ENCODE assay signal across 22 cellular contexts in genomic region chr7:43726466-43726865, GRCh38. TPM values are rescaled to one million over a fixed set of nuclear protein-coding genes. Genes with fewer than 3 reads are reported as not detected.
DNase-seq lines count a peak whose midpoint lies in the region; ATAC-seq, FAIRE-seq and TF ChIP-seq lines count a peak whose summit lies in the region.
"Had no signal": no experiment of that assay in that cellular context is flagged by ENCODE, and none has a peak within 500 bp of the region (broad histone marks: within the 10 kb centered on the region; RNA-seq: fewer than 3 reads in every experiment).

No MANE protein-coding gene starts in this region.

- H3K9me3 Mint-ChIP-seq in activated CD8-positive, alpha-beta T cell treated with anti-CD3 and anti-CD28 coated beads for 36 hours, result no peaks in the 10 kb centered on the region
- H3K9me3 Mint-ChIP-seq in activated CD8-positive, alpha-beta T cell treated with anti-CD3 and anti-CD28 coated beads, Interleukin-2, amount 10 ng/mL, durations not matched to agents 7 days and 5 days (ENCODE audit: insufficient read depth), result no peaks in the 10 kb centered on the region
- H3K9me3 Mint-ChIP-seq in progenitor cell of endocrine pancreas (ENCODE audit: low read depth), result no peaks in the 10 kb centered on the region
- H3K9me3 Mint-ChIP-seq: activated CD4-positive, alpha-beta memory T cell treated with anti-CD3 and anti-CD28 coated beads for 36 hours; activated T-helper 2 cell treated with anti-CD3 and anti-CD28 coated beads, Interferon-gamma antibody, Interleukin-2, Interleukin-4, amounts not matched to agents 10 μg/mL and 5 μg/mL and 100 μg/mL, durations not matched to agents 14 hours and 24 hours and 36 hours; T-helper 1 cell treated with Interleukin-12 subunit alpha and Interleukin-12 subunit beta and Interleukin-4 antibody, amounts not matched to agents 30 μg/mL and 1 μg/mL, for 36 hours had no signal

- no peak for DNase-seq in activated CD8-positive, alpha-beta T cell treated with anti-CD3 and anti-CD28 coated beads for 36 hours
- no peak for DNase-seq in activated CD8-positive, alpha-beta T cell treated with anti-CD3 and anti-CD28 coated beads, Interleukin-2, amount 10 ng/mL, durations not matched to agents 7 days and 5 days
- DNase-seq in RPMI7951 (ENCODE audit: low read depth) (peak; percentile 22), fibroblast of gingiva (ENCODE audit: low read depth) (peak; percentile 8), progenitor cell of endocrine pancreas (ENCODE audit: low spot score, unreplicated experiment) (no peak), BE2C (no peak), GM19239 (ENCODE audit: insufficient read length, low spot score) (no peak), SHP77 treated with DMSO at 0.1 percent for 48 hours (lab: John Stamatoyannopoulos, UW) (no peak)
- DNase-seq: activated CD4-positive, alpha-beta memory T cell treated with anti-CD3 and anti-CD28 coated beads for 36 hours; adrenal gland; central memory CD4-positive, alpha-beta T cell; NCI-H1417; NCI-H2107; NCI-H510A; SIG-M5; tibial artery had no signal

- no peak for TF ChIP-seq CTCF in activated CD8-positive, alpha-beta T cell treated with anti-CD3 and anti-CD28 coated beads for 36 hours (IDR thresholded peaks at IDR 0.05)
- TF ChIP-seq CTCF in progenitor cell of endocrine pancreas (IDR thresholded peaks at IDR 0.05; ENCODE audit: unreplicated experiment) (no peak), BE2C (IDR thresholded peaks at IDR 0.05; ENCODE audit: low read depth, low read length) (no peak)

- no peaks in the 10 kb centered on the region for H3K36me3 ChIP-seq in BE2C
- H3K36me3 ChIP-seq: adrenal gland, right atrium auricular region, tibial artery had no signal

- H3K9me3 ChIP-seq in BE2C, result no peaks in the 10 kb centered on the region
- H3K9me3 ChIP-seq: adrenal gland, right atrium auricular region, tibial artery had no signal

- H3K4me1 Mint-ChIP-seq in activated CD8-positive, alpha-beta T cell treated with anti-CD3 and anti-CD28 coated beads for 36 hours (ENCODE audit: low read depth), result peaks cover 39% of the 10 kb centered on the region
- H3K4me1 Mint-ChIP-seq in activated CD8-positive, alpha-beta T cell treated with anti-CD3 and anti-CD28 coated beads, Interleukin-2, amount 10 ng/mL, durations not matched to agents 7 days and 5 days (ENCODE audit: low read depth), result peaks cover 43% of the 10 kb centered on the region
- H3K4me1 Mint-ChIP-seq in progenitor cell of endocrine pancreas (ENCODE audit: low read depth), result peaks cover 29% of the 10 kb centered on the region

- H3K27me3 ChIP-seq in BE2C, result no peaks in the 10 kb centered on the region
- H3K27me3 ChIP-seq: adrenal gland, right atrium auricular region, tibial artery had no signal

- H3K4me1 ChIP-seq in BE2C, result no peaks in the 10 kb centered on the region; the same call in 1 of the 2 replicates

- CTCF ChIA-PET in activated CD8-positive, alpha-beta T cell treated with anti-CD3 and anti-CD28 coated beads for 36 hours (lab: Charles Lee), result interaction anchor here (2.6 to 6.4 kb wide), 2 partner anchors 144 to 145 kb away, joined by 14 to 52 read pairs; partner anchors contain the start of gene STK17A
- CTCF ChIA-PET in activated CD8-positive, alpha-beta T cell treated with anti-CD3 and anti-CD28 coated beads, Interleukin-2, amount 10 ng/mL, durations not matched to agents 7 days and 5 days (lab: Charles Lee), result interaction anchor here (1.3 to 2.0 kb wide), 2 partner anchors 113 to 144 kb away, joined by 3 to 10 read pairs; partner anchors contain the start of gene STK17A

- FAIRE-seq in GM19239 (lab: Jason Lieb, UNC), result no peak
- FAIRE-seq: H54 had no signal

- H3K4me3 ChIP-seq in BE2C (ENCODE audit: low read depth, low read length), result no peak overlapping the region
- H3K4me3 ChIP-seq: adrenal gland, right atrium auricular region, tibial artery had no signal

- peaks cover 1% of the 10 kb centered on the region for H3K27me3 Mint-ChIP-seq in activated CD8-positive, alpha-beta T cell treated with anti-CD3 and anti-CD28 coated beads for 36 hours
- peaks cover 3% of the 10 kb centered on the region for H3K27me3 Mint-ChIP-seq in activated CD8-positive, alpha-beta T cell treated with anti-CD3 and anti-CD28 coated beads, Interleukin-2, amount 10 ng/mL, durations not matched to agents 7 days and 5 days (ENCODE audit: low read depth)
- H3K27me3 Mint-ChIP-seq in progenitor cell of endocrine pancreas, result no peaks in the 10 kb centered on the region
- H3K27me3 Mint-ChIP-seq: activated CD4-positive, alpha-beta memory T cell treated with anti-CD3 and anti-CD28 coated beads for 36 hours; B cell had no signal

- H3K27ac Mint-ChIP-seq in activated CD8-positive, alpha-beta T cell treated with anti-CD3 and anti-CD28 coated beads for 36 hours, result no peak overlapping the region
- H3K27ac Mint-ChIP-seq in activated CD8-positive, alpha-beta T cell treated with anti-CD3 and anti-CD28 coated beads, Interleukin-2, amount 10 ng/mL, durations not matched to agents 7 days and 5 days, result no peak overlapping the region
- peak overlapping the region; percentile 41 for H3K27ac Mint-ChIP-seq in progenitor cell of endocrine pancreas
- H3K27ac Mint-ChIP-seq: activated CD4-positive, alpha-beta memory T cell treated with anti-CD3 and anti-CD28 coated beads for 36 hours; activated T-helper 2 cell treated with anti-CD3 and anti-CD28 coated beads, Interferon-gamma antibody, Interleukin-2, Interleukin-4, amounts not matched to agents 10 μg/mL and 5 μg/mL and 100 μg/mL, durations not matched to agents 14 hours and 24 hours and 36 hours; B cell; T-helper 1 cell treated with Interleukin-12 subunit alpha and Interleukin-12 subunit beta and Interleukin-4 antibody, amounts not matched to agents 30 μg/mL and 1 μg/mL, for 36 hours had no signal

- intact Hi-C loops in activated CD8-positive, alpha-beta T cell treated with anti-CD3 and anti-CD28 coated beads for 36 hours (cut with micrococcal nuclease), result no loop called here

- POLR2A ChIA-PET in activated CD8-positive, alpha-beta T cell treated with anti-CD3 and anti-CD28 coated beads for 36 hours (lab: Charles Lee), result no interaction called here
- POLR2A ChIA-PET in activated CD8-positive, alpha-beta T cell treated with anti-CD3 and anti-CD28 coated beads, Interleukin-2, amount 10 ng/mL, durations not matched to agents 7 days and 5 days (lab: Charles Lee), result no interaction called here

- ATAC-seq in activated CD8-positive, alpha-beta T cell treated with anti-CD3 and anti-CD28 coated beads for 36 hours, result no peak
- ATAC-seq in activated CD8-positive, alpha-beta T cell treated with anti-CD3 and anti-CD28 coated beads, Interleukin-2, amount 10 ng/mL, durations not matched to agents 7 days and 5 days, result no peak
- ATAC-seq: left lobe of liver had no signal

- H3K4me3 Mint-ChIP-seq in activated CD8-positive, alpha-beta T cell treated with anti-CD3 and anti-CD28 coated beads for 36 hours, result peak overlapping the region; percentile 94
- no peak overlapping the region for H3K4me3 Mint-ChIP-seq in activated CD8-positive, alpha-beta T cell treated with anti-CD3 and anti-CD28 coated beads, Interleukin-2, amount 10 ng/mL, durations not matched to agents 7 days and 5 days
- H3K4me3 Mint-ChIP-seq in progenitor cell of endocrine pancreas (ENCODE audit: low read depth), result no peak overlapping the region

- peaks cover 22% of the 10 kb centered on the region for H3K36me3 Mint-ChIP-seq in activated CD8-positive, alpha-beta T cell treated with anti-CD3 and anti-CD28 coated beads for 36 hours (ENCODE audit: low read depth)
- peaks cover 19% of the 10 kb centered on the region for H3K36me3 Mint-ChIP-seq in activated CD8-positive, alpha-beta T cell treated with anti-CD3 and anti-CD28 coated beads, Interleukin-2, amount 10 ng/mL, durations not matched to agents 7 days and 5 days (ENCODE audit: low read depth)
- peaks cover 1% of the 10 kb centered on the region for H3K36me3 Mint-ChIP-seq in progenitor cell of endocrine pancreas (ENCODE audit: insufficient read depth)

RNA-seq across cellular contexts. Expression of gene COA1, which starts 2.9 kb away (rescaled TPM):
- total RNA-seq in activated CD8-positive, alpha-beta T cell treated with anti-CD3 and anti-CD28 coated beads for 36 hours, result 10 to 100 TPM; 78.8 to 85.6 TPM
- 10 to 100 TPM; 52.0 to 52.7 TPM for total RNA-seq in activated CD8-positive, alpha-beta T cell treated with anti-CD3 and anti-CD28 coated beads, Interleukin-2, amount 10 ng/mL, durations not matched to agents 7 days and 5 days
- 228 and 245 TPM in 2 replicates for total RNA-seq in RPMI7951 (2014; rRNA removed; shearing (Covaris generic))
- 85.1 and 85.3 TPM in 2 replicates for total RNA-seq in progenitor cell of endocrine pancreas
- polyA plus RNA-seq in BE2C (2012; ENCODE audit: insufficient read depth, insufficient read length, low read depth), result 48.0 TPM

RNA-seq across cellular contexts. Expression of gene BLVRA, which starts 32.0 kb away (rescaled TPM):
- total RNA-seq in activated CD8-positive, alpha-beta T cell treated with anti-CD3 and anti-CD28 coated beads for 36 hours, result 10 to 100 TPM; 30.9 to 34.2 TPM
- 10 to 100 TPM; 25.7 to 29.2 TPM for total RNA-seq in activated CD8-positive, alpha-beta T cell treated with anti-CD3 and anti-CD28 coated beads, Interleukin-2, amount 10 ng/mL, durations not matched to agents 7 days and 5 days
- 65.5 and 84.7 TPM in 2 replicates for total RNA-seq in RPMI7951 (2014; rRNA removed; shearing (Covaris generic))
- 20.3 and 22.4 TPM in 2 replicates for total RNA-seq in progenitor cell of endocrine pancreas
- polyA plus RNA-seq in BE2C (2012; ENCODE audit: insufficient read depth, insufficient read length, low read depth), result 79.1 TPM

Comparison
In these comparisons a context has a peak if more than half of its experiments do, and no peak if none do; other contexts are left out.
1. DNase-seq: peak in RPMI7951 (single experiment) and fibroblast of gingiva (single experiment); none in activated CD8-positive, alpha-beta T cell treated with anti-CD3 and anti-CD28 coated beads for 36 hours (single experiment), activated CD8-positive, alpha-beta T cell treated with anti-CD3 and anti-CD28 coated beads, Interleukin-2, amount 10 ng/mL, durations not matched to agents 7 days and 5 days (single experiment), progenitor cell of endocrine pancreas (single experiment), BE2C (single experiment), GM19239 (single experiment) and SHP77 treated with DMSO at 0.1 percent for 48 hours (single experiment).